In the genomic region with DNA sequence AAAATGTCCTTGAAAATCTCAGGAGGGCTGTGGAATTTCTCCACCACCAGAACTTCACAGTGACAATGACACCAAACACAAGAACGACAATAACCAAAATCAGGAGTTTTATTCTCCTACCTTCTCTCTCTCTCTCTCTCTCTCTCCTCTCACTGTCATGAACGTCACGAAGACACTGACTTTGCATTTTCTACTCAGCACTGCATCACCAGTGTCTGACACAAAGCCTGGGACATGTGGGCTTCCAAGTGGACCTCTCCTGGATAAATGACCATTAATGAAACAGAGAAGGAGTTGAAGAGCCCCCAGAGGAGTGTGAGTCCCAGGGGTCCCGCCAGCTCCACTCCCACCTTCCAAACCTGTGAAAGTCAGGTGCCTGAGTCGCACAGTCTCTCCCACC, we compare ENCODE assay signal across 11 cellular contexts. TPM values are rescaled to one million over a fixed set of nuclear protein-coding genes. Genes with fewer than 3 reads are reported as not detected.
DNase-seq lines count a peak whose midpoint lies in the region; ATAC-seq, FAIRE-seq and TF ChIP-seq lines count a peak whose summit lies in the region.
"Not testable (repeated sequence)": the region's sequence is repeated elsewhere in the genome, so short reads cannot be mapped to it uniquely, and the experiment has no call there.
"Had no signal": no experiment of that assay in that cellular context is flagged by ENCODE, and none has a peak within 500 bp of the region (broad histone marks: within the 10 kb centered on the region; RNA-seq: fewer than 3 reads in every experiment).

No MANE protein-coding gene starts in this region.

- not testable (repeated sequence) for DNase-seq in Caco-2; PC-9; WTC11 (ENCODE audit: low spot score); bronchial epithelial cell (ENCODE audit: low read depth); type B pancreatic cell (ENCODE audit: extremely low spot score, unreplicated experiment)
- DNase-seq in kidney: peak; percentile 11

- peaks cover 10% of the 10 kb centered on the region for H3K9me3 Mint-ChIP-seq in Caco-2 (ENCODE audit: unreplicated experiment)
- not testable (repeated sequence) for H3K9me3 Mint-ChIP-seq in WTC11, type B pancreatic cell

- H3K4me3 Mint-ChIP-seq in Caco-2 (ENCODE audit: unreplicated experiment); WTC11; type B pancreatic cell: not testable (repeated sequence)

- not testable (repeated sequence) for TF ChIP-seq CTCF in Caco-2 (IDR thresholded peaks at IDR 0.05; ENCODE audit: insufficient read depth in 1 of 2, low read depth in 1 of 2, low read length in 1 of 2, severe bottlenecking in 1 of 2, unreplicated experiment in 1 of 2); PC-9 (conservative IDR thresholded peaks at IDR 0.05); WTC11 (IDR thresholded peaks at IDR 0.05); bronchial epithelial cell (IDR thresholded peaks at IDR 0.05; ENCODE audit: insufficient read depth, low read length, severe bottlenecking); kidney (IDR thresholded peaks at IDR 0.05; ENCODE audit: borderline replicate concordance, extremely low read depth, insufficient read depth); type B pancreatic cell (conservative IDR thresholded peaks at IDR 0.05)

- not testable (repeated sequence) for BruUV-seq in Caco-2 (replicated peaks; lab: Mats Ljungman, UMichigan); PC-9 (replicated peaks; lab: Mats Ljungman, UMichigan)

- CTCF ChIA-PET in Caco-2 (lab: Charles Lee); PC-9 (lab: Charles Lee): not testable (repeated sequence)
- CTCF ChIA-PET in WTC11 (lab: Charles Lee): interaction anchor here (1.5 to 2.8 kb wide), 4 partner anchors 23 to 134 kb away, joined by 4 to 8 read pairs (median 6); no protein-coding TSS in a partner anchor

- H3K36me3 Mint-ChIP-seq in Caco-2 (ENCODE audit: insufficient read depth, unreplicated experiment): peaks cover 28% of the 10 kb centered on the region
- H3K36me3 Mint-ChIP-seq in WTC11, type B pancreatic cell: not testable (repeated sequence)

- peak overlapping the region; percentile 72 for H3K27ac Mint-ChIP-seq in Caco-2 (ENCODE audit: unreplicated experiment)
- H3K27ac Mint-ChIP-seq in WTC11: peak overlapping the region; percentile 16; the same call in 1 of the 2 replicates
- peak overlapping the region; percentile 19 for H3K27ac Mint-ChIP-seq in type B pancreatic cell

- not testable (repeated sequence) for H3K27me3 Mint-ChIP-seq in Caco-2 (ENCODE audit: insufficient read depth, unreplicated experiment); WTC11 (ENCODE audit: low read depth)
- peaks cover 11% of the 10 kb centered on the region for H3K27me3 Mint-ChIP-seq in type B pancreatic cell

- not testable (repeated sequence) for H2AFZ ChIP-seq in PC-9

- ATAC-seq in WTC11: not testable (repeated sequence)

- H3K4me2 ChIP-seq in PC-9: peak overlapping the region; percentile 75; the same call in 1 of the 2 replicates

- H3K4me1 ChIP-seq in Caco-2: peaks cover 50% of the 10 kb centered on the region
- peaks cover 57% of the 10 kb centered on the region for H3K4me1 ChIP-seq in PC-9 (replicated peaks; ENCODE audit: insufficient read depth)
- H3K4me1 ChIP-seq in kidney (ENCODE audit: control insufficient read depth in 1 of 2, insufficient read depth in 1 of 2, low read depth in 1 of 2, low read length in 2 of 2): not testable (repeated sequence)

- H3K27ac ChIP-seq in PC-9: peak overlapping the region; percentile 93
- not testable (repeated sequence) for H3K27ac ChIP-seq in kidney (ENCODE audit: low read depth in 2 of 2, low read length in 2 of 2)

- H3K9ac ChIP-seq in kidney (ENCODE audit: low read length in 2 of 2): not testable (repeated sequence)

- H3K36me3 ChIP-seq in Caco-2 (ENCODE audit: control insufficient read depth, insufficient read depth, low read length); PC-9 (ENCODE audit: low read depth); bronchial epithelial cell (ENCODE audit: control insufficient read depth, insufficient read depth, low read length); kidney (ENCODE audit: control insufficient read depth in 1 of 2, insufficient read depth in 2 of 2, low read length in 2 of 2): not testable (repeated sequence)

- intact Hi-C loops in Caco-2 (cut with micrococcal nuclease; ENCODE audit: unreplicated experiment): loop anchor here (5.0 kb wide), 1 partner anchor 45 kb away; no protein-coding TSS in a partner anchor
- intact Hi-C loops in PC-9 (cut with micrococcal nuclease; ENCODE audit: unreplicated experiment); kidney (cut with DNase I): not testable (repeated sequence)

- H3K4me1 Mint-ChIP-seq in Caco-2 (ENCODE audit: low read depth, unreplicated experiment) (peaks cover 48% of the 10 kb centered on the region), WTC11 (peaks cover 32% of the 10 kb centered on the region), type B pancreatic cell (ENCODE audit: unreplicated experiment) (peaks cover 12% of the 10 kb centered on the region)

- H3K27me3 ChIP-seq in Caco-2 (replicated peaks; ENCODE audit: control insufficient read depth, insufficient read depth, low read length); PC-9 (ENCODE audit: insufficient read depth, low read depth); bronchial epithelial cell (ENCODE audit: control insufficient read depth, insufficient read depth, low read length): not testable (repeated sequence)

- FAIRE-seq in bronchial epithelial cell (lab: Jason Lieb, UNC): peak; percentile 97
- FAIRE-seq in kidney (lab: Jason Lieb, UNC): not testable (repeated sequence)

- not testable (repeated sequence) for H3K9me3 ChIP-seq in Caco-2; PC-9 (ENCODE audit: insufficient read depth, low read depth); kidney (ENCODE audit: control insufficient read depth in 1 of 2, low read length in 2 of 2)

- H3K4me3 ChIP-seq in Caco-2 (ENCODE audit: low read depth, low read length); PC-9; bronchial epithelial cell (ENCODE audit: low read depth, low read length); kidney (ENCODE audit: low read length in 2 of 2): not testable (repeated sequence)

- H3K9me2 ChIP-seq in PC-9 (ENCODE audit: insufficient read depth): not testable (repeated sequence)

- POLR2A ChIA-PET in Caco-2 (lab: Charles Lee): interaction anchor here (0.5 kb wide), 1 partner anchor 63 kb away, joined by 4 read pairs; no protein-coding TSS in a partner anchor
- POLR2A ChIA-PET in PC-9 (lab: Charles Lee; ENCODE audit: unreplicated experiment): interaction anchor here (0.6 kb wide), 1 partner anchor 134 kb away, joined by 13 read pairs; no protein-coding TSS in a partner anchor
- POLR2A ChIA-PET in WTC11 (lab: Charles Lee): not testable (repeated sequence)

- H3F3A ChIP-seq in PC-9 (ENCODE audit: insufficient read depth, low read depth): peaks cover 45% of the 10 kb centered on the region

- H4K20me1 ChIP-seq in PC-9 (ENCODE audit: insufficient read depth): not testable (repeated sequence)

- not testable (repeated sequence) for H3K79me2 ChIP-seq in PC-9 (ENCODE audit: low read depth)

RNA-seq across cellular contexts. Expression of a gene that starts 16.9 kb away (rescaled TPM):
- total RNA-seq in Caco-2 (2022) (not detected in 2 replicates), PC-9 (2021) (2.6 and 3.7 TPM in 2 replicates), WTC11 (2021) (not detected in 3 replicates), bronchial epithelial cell (not detected in 2 replicates), kidney (not detected), type B pancreatic cell (ENCODE audit: low replicate concordance) (0.56 and 0.76 TPM in 2 replicates)
- not detected for polyA plus RNA-seq in kidney (ENCODE audit: insufficient read depth, low read depth, low replicate concordance)
- total RNA-seq: A673; CD4-positive, alpha-beta memory T cell; H4; HFFc6 had no signal
- polyA plus RNA-seq: BJ; CD4-positive, alpha-beta memory T cell had no signal

Comparison
In these comparisons a context has a peak if more than half of its experiments do, and no peak if none do; other contexts are left out.
1. H3K27ac Mint-ChIP-seq: peak in every context shown above with its lines; median percentile 72 in Caco-2; 19 in type B pancreatic cell; 16 in WTC11.